ENCODE assay signal across 6 cellular contexts in the genomic region with DNA sequence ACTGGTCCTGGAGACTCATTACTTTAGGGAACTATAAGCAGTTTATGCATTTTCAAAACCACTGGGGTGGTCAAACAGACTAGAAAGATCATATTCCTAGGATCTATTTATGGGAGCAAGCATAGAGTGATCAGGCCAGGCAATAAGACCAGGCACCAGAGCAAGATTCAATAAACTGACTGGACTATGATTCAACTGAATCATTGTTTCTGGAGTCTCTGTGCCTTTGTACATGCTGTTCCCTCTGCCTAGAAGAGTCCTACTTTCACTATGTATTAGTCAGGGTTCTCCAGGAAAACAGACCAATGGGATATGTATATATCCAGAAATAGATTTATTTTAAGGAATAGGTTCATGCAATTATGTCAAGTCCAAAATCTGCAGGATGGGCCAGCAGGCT. TPM values are rescaled to one million over a fixed set of nuclear protein-coding genes. Genes with fewer than 3 reads are reported as not detected.
"Had no signal": no experiment of that assay in that cellular context is flagged by ENCODE, and none has a peak within 500 bp of the region (broad histone marks: within the 10 kb centered on the region; RNA-seq: fewer than 3 reads in every experiment).

No MANE protein-coding gene starts in this region.

- H3K27ac ChIP-seq: HL-60 had no signal

- DNase-seq: IMR-90 had no signal

- ATAC-seq: HepG2, K562 had no signal

- H3K4me3 ChIP-seq: K562 had no signal

- H3K9me3 Mint-ChIP-seq: IgD-negative memory B cell had no signal

- H3K27ac Mint-ChIP-seq: IgD-negative memory B cell had no signal

- H3K4me3 Mint-ChIP-seq: IgD-negative memory B cell had no signal

- FAIRE-seq: HepG2, HTR-8/SVneo, K562 had no signal

RNA-seq across cellular contexts. Expression of gene EMP1, which starts 55.5 kb away (rescaled TPM):
- polyA plus RNA-seq: IgD-negative memory B cell had no signal
